ENCODE assay signal across 8 cellular contexts in the genomic region with DNA sequence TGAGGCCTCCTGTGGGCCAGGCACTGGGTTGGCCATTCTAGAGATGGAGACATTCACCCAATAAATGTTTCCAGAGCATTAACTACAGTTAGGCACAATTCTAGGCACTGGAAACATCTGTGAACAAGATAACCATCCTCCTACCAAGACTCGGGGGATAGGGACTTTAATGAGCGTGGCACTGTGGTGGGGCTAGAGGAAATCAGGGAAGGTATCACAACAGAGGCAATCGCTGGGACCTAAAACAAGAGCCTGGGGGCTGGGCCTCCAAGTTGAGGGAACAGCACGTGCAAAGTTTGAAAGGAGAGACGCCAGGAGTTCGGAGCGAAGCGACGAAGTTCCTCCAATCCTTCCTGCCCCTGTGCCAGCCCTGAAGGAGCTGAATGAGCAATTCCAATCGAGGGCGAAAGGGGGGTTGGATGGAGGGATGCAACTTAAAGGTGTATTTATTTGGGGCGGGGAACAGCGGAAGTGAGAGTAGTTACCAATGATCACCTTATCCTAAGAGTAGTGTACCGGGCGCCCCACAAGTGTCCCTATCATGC. TPM values are rescaled to one million over a fixed set of nuclear protein-coding genes. Genes with fewer than 3 reads are reported as not detected.
DNase-seq lines count a peak whose midpoint lies in the region; ATAC-seq and TF ChIP-seq lines count a peak whose summit lies in the region.

No MANE protein-coding gene starts in this region.

- H3K9me3 ChIP-seq in ES-I3 (ENCODE audit: control insufficient read depth, insufficient read depth, low read length) (no peaks in the 10 kb centered on the region), KOPT-K1 (ENCODE audit: insufficient read depth, low read length, poor library complexity, severe bottlenecking) (no peaks in the 10 kb centered on the region), duodenal mucosa (ENCODE audit: control insufficient read depth in 1 of 2, low read length in 2 of 2) (no peaks in the 10 kb centered on the region), neural progenitor cell (ENCODE audit: low read depth) (no peaks in the 10 kb centered on the region)

- H3K9me3 Mint-ChIP-seq in neural progenitor cell = no peaks in the 10 kb centered on the region

- TF ChIP-seq CTCF in neural progenitor cell (IDR thresholded peaks at IDR 0.05) = no peak

- no peak for DNase-seq in neural progenitor cell (ENCODE audit: low spot score)
- DNase-seq in stimulated activated CD8-positive, alpha-beta memory T cell treated with anti-CD3 and anti-CD28 coated beads, Interleukin-4, amount 100 ng/mL, for 48 hours = no peak
- DNase-seq in cerebellum (ENCODE audit: low spot score) = no peak

- peak overlapping the region; percentile 72 for H3K4me2 ChIP-seq in neural progenitor cell

- H3K4me1 ChIP-seq in ES-I3 (ENCODE audit: insufficient read depth, low read length) (peaks cover 9% of the 10 kb centered on the region; the same call in 1 of the 2 replicates), duodenal mucosa (ENCODE audit: control insufficient read depth in 1 of 2, insufficient read depth in 2 of 2, low read length in 2 of 2) (peaks cover 9 to 20% of the 10 kb centered on the region in 2 donors), neural progenitor cell (no peaks in the 10 kb centered on the region)

- H3K27ac ChIP-seq in KOPT-K1 (ENCODE audit: low read depth, low read length, poor library complexity, severe bottlenecking) = peak overlapping the region; percentile 83
- peak overlapping the region; percentile 62 for H3K27ac ChIP-seq in duodenal mucosa (ENCODE audit: low read depth, low read length)
- no peak overlapping the region for H3K27ac ChIP-seq in neural progenitor cell

- peaks cover 32% of the 10 kb centered on the region for H3K36me3 Mint-ChIP-seq in neural progenitor cell

- H3K36me3 ChIP-seq in ES-I3 (ENCODE audit: insufficient read depth, low read length) (no peaks in the 10 kb centered on the region; the same call in 1 of the 2 replicates), KOPT-K1 (ENCODE audit: insufficient read depth, low read length) (peaks cover 76% of the 10 kb centered on the region), duodenal mucosa (ENCODE audit: control insufficient read depth in 1 of 2, insufficient read depth in 2 of 2, low read length in 2 of 2) (peaks cover 29 to 56% of the 10 kb centered on the region in 2 donors), neural progenitor cell (peaks cover 1% of the 10 kb centered on the region)

- H3F3A ChIP-seq in neural progenitor cell (ENCODE audit: low read depth) = peaks cover 14% of the 10 kb centered on the region

- peaks cover 21% of the 10 kb centered on the region for H4K20me1 ChIP-seq in neural progenitor cell (ENCODE audit: low read depth)

- H2AFZ ChIP-seq in neural progenitor cell (replicated peaks) = no peak overlapping the region

- H3K4me3 ChIP-seq in duodenal mucosa (ENCODE audit: low read depth in 1 of 2, low read length in 2 of 2) (peak overlapping the region; percentile 66 to 68), neural progenitor cell (peak overlapping the region; percentile 59)

- peak overlapping the region; percentile 91 for H3K4me3 Mint-ChIP-seq in neural progenitor cell

- H3K9ac ChIP-seq in ES-I3 (ENCODE audit: low read depth, low read length) (peak overlapping the region; percentile 66), duodenal mucosa (ENCODE audit: low read depth in 1 of 2, low read length in 2 of 2) (peak overlapping the region; percentile 35 to 48), neural progenitor cell (no peak overlapping the region)

- H3K27me3 ChIP-seq in duodenal mucosa (ENCODE audit: control insufficient read depth in 1 of 2, insufficient read depth in 2 of 2, low read length in 2 of 2) (no peaks in the 10 kb centered on the region), neural progenitor cell (no peaks in the 10 kb centered on the region)

- peaks cover 21% of the 10 kb centered on the region for H3K27me3 Mint-ChIP-seq in neural progenitor cell (ENCODE audit: insufficient read depth, low read depth)

- peaks cover 20% of the 10 kb centered on the region for H3K4me1 Mint-ChIP-seq in neural progenitor cell

- H3K79me2 ChIP-seq in neural progenitor cell (ENCODE audit: low read depth) = peaks cover 39% of the 10 kb centered on the region

- H3K27ac Mint-ChIP-seq in neural progenitor cell = no peak overlapping the region

- no peak for ATAC-seq in HG03442 (IDR thresholded peaks at IDR 0.05; ENCODE audit: unreplicated experiment)
- no peak for ATAC-seq in HG02938 (IDR thresholded peaks at IDR 0.05; ENCODE audit: unreplicated experiment)

RNA-seq across cellular contexts. Expression of a gene that starts 0.8 kb away (rescaled TPM):
- total RNA-seq in neural progenitor cell (ENCODE audit: low replicate concordance) (36.7 and 123 TPM in 2 replicates), cerebellum (15.6 TPM)

RNA-seq across cellular contexts. Expression of a gene that starts 7.1 kb away (rescaled TPM):
- total RNA-seq in neural progenitor cell (ENCODE audit: low replicate concordance) (25.4 and 47.2 TPM in 2 replicates), cerebellum (16.5 TPM)

RNA-seq across cellular contexts. Expression of a gene that starts 17.9 kb away (rescaled TPM):
- total RNA-seq in neural progenitor cell (ENCODE audit: low replicate concordance) = 0.11 and 2.3 TPM in 2 replicates
- 0.36 TPM for total RNA-seq in cerebellum

RNA-seq across cellular contexts. Expression of a gene that starts 35.4 kb away (rescaled TPM):
- total RNA-seq in neural progenitor cell (ENCODE audit: low replicate concordance) (0.31 TPM in 1 of 2 replicates, not detected in the other), cerebellum (not detected)

RNA-seq across cellular contexts. Expression of a gene that starts 49.3 kb away (rescaled TPM):
- total RNA-seq in neural progenitor cell (ENCODE audit: low replicate concordance) = 0.65 and 0.77 TPM in 2 replicates
- 0.18 TPM for total RNA-seq in cerebellum
